8 cellular contexts compared by ENCODE assay signal in the genomic region with DNA sequence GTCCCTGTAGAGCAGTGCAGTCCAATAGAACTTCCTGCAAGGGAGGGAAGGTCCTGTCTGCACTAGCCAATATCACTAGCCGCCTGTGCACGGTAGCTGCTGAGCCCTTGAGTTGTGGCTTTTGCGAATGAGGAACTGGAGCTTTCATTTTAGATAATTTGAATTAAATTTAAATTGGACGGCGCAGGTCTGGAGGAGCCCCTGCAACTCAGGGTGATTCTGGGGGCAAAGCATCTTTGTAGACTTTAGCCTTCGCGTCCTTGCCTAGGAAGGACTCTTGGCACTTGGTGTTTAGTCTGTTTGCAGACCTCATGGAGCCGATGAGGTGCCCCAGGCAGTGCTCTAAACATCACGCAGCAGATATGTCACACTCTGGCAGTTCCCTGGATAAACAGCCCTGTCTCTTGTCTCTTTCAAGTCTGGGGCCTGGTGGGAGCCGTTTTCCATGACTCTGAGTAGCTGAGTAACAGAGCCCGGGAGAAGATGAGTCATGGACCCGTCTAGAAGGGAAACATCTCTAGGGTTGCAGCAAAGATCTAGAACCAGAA.
A peak's percentile ranks its signal among the peaks of the same experiment; 100 is the strongest.
DNase-seq lines count a peak whose midpoint lies in the region; ATAC-seq and TF ChIP-seq lines count a peak whose summit lies in the region.

No MANE protein-coding gene starts in this region.

- H3K9me3 ChIP-seq in PC-3 (ENCODE audit: low read length): no peaks in the 10 kb centered on the region
- no peaks in the 10 kb centered on the region for H3K9me3 ChIP-seq in fibroblast of lung (ENCODE audit: control insufficient read depth, insufficient read depth, low read depth, low read length)
- H3K9me3 ChIP-seq in spleen: no peaks in the 10 kb centered on the region

- peak; percentile 42 for DNase-seq in stimulated activated CD4-positive, alpha-beta T cell treated with anti-CD3 and anti-CD28 coated beads, Interleukin-1b, Interleukin-23, amount 100 ng/mL, for 48 hours
- DNase-seq in stimulated activated CD4-positive, alpha-beta T cell treated with anti-CD3 and anti-CD28 coated beads, Interleukin-12 subunit alpha, Interleukin-12 subunit beta, amount 100 ng/mL, for 4 hours: no peak
- DNase-seq in PC-3: peak; percentile 68
- DNase-seq in fibroblast of lung (ENCODE audit: low read depth in 2 of 2): peak; percentile 52 to 87
- DNase-seq in spleen: peak; percentile 82
- no peak for DNase-seq in NCI-H187 treated with DMSO at 0.1 percent for 48 hours (lab: John Stamatoyannopoulos, UW)
- DNase-seq in NCI-H2171 treated with DMSO at 0.1 percent for 48 hours (lab: John Stamatoyannopoulos, UW): no peak

- H3K4me1 ChIP-seq in PC-3 (ENCODE audit: insufficient read depth, low read length) (0 out of 2 replicates have a peak, but pooled peaks cover 8% of the 10 kb centered on the region), fibroblast of lung (ENCODE audit: control insufficient read depth, extremely low read depth, insufficient read depth, low read length) (no peaks in the 10 kb centered on the region), spleen (peaks cover 13 to 40% (median 26%) of the 10 kb centered on the region in 6 donors)

- WGBS in spleen, 5 donors: 42 to 59% (median 54%) methylated on average over 12 of the region's 12 CpGs

- H3K9ac ChIP-seq in PC-3 (ENCODE audit: low read length): no peak overlapping the region
- H3K9ac ChIP-seq in fibroblast of lung (ENCODE audit: insufficient read depth, low read length): no peak overlapping the region

- ATAC-seq in HG02938 (IDR thresholded peaks at IDR 0.05; ENCODE audit: unreplicated experiment): peak; percentile 77
- peak; percentile 76 for ATAC-seq in PC-3

- no peak overlapping the region for H3K4me2 ChIP-seq in PC-3 (ENCODE audit: low read length)
- H3K4me2 ChIP-seq in fibroblast of lung (ENCODE audit: extremely low read depth, insufficient read depth, low read length): peak overlapping the region; percentile 2

- H3K9me2 ChIP-seq in PC-3 (replicated peaks; ENCODE audit: low read length): no peaks in the 10 kb centered on the region

- H2AFZ ChIP-seq in PC-3 (ENCODE audit: low read length) (no peak overlapping the region), fibroblast of lung (ENCODE audit: low read length) (no peak overlapping the region)

- CTCF ChIA-PET in PC-3 (lab: Charles Lee): no interaction called here

- TF ChIP-seq CTCF in PC-3 (conservative IDR thresholded peaks at IDR 0.05; ENCODE audit: low read depth, low read length): no peak
- no peak for TF ChIP-seq CTCF in fibroblast of lung (conservative IDR thresholded peaks at IDR 0.05 in 1 of 2, IDR thresholded peaks at IDR 0.05 in 1 of 2; ENCODE audit: low read depth in 1 of 2, low read length in 2 of 2)
- TF ChIP-seq CTCF in spleen (IDR thresholded peaks at IDR 0.05 in 8 of 11, conservative IDR thresholded peaks at IDR 0.05 in 3 of 11): no peak

- BruUV-seq in PC-3 (replicated peaks; lab: Mats Ljungman, UMichigan): no TSS peak

- no peak overlapping the region for H3K4me3 ChIP-seq in PC-3 (ENCODE audit: low read length)
- H3K4me3 ChIP-seq in fibroblast of lung (replicated peaks in 1 of 4; ENCODE audit: control extremely low read depth in 1 of 4, insufficient read depth in 1 of 4, low read depth in 3 of 4, low read length in 4 of 4): no peak overlapping the region
- peak overlapping the region in 1 of 8 donors; percentile 52 for H3K4me3 ChIP-seq in spleen

- H3K27ac ChIP-seq in PC-3 (ENCODE audit: low read length): peak overlapping the region; percentile 2; the same call in 1 of the 2 replicates
- H3K27ac ChIP-seq in fibroblast of lung (ENCODE audit: insufficient read depth, low read length): no peak overlapping the region
- H3K27ac ChIP-seq in spleen: peak overlapping the region in 6 of 8 donors; percentile 35 to 59 (median 46)

- H3K79me2 ChIP-seq in PC-3 (ENCODE audit: low read length) (no peaks in the 10 kb centered on the region), fibroblast of lung (ENCODE audit: control insufficient read depth, insufficient read depth, low read length) (no peaks in the 10 kb centered on the region)

- no peaks in the 10 kb centered on the region for H3F3A ChIP-seq in PC-3 (ENCODE audit: low read length, unreplicated experiment)

- POLR2A ChIA-PET in PC-3 (lab: Charles Lee; ENCODE audit: unreplicated experiment): no interaction called here

- H3K27me3 ChIP-seq in PC-3 (ENCODE audit: low read length) (no peaks in the 10 kb centered on the region), fibroblast of lung (ENCODE audit: control insufficient read depth, insufficient read depth, low read length) (no peaks in the 10 kb centered on the region), spleen (replicated peaks in 1 of 7) (no peaks in the 10 kb centered on the region)

- H3K36me3 ChIP-seq in PC-3 (ENCODE audit: low read depth, low read length) (no peaks in the 10 kb centered on the region), fibroblast of lung (ENCODE audit: control insufficient read depth, insufficient read depth, low read length) (no peaks in the 10 kb centered on the region), spleen (peaks cover 0 to 45% (median 0%) of the 10 kb centered on the region in 6 donors)

- no peak for TF ChIP-seq POLR2A in spleen (IDR thresholded peaks at IDR 0.05)

- H4K20me1 ChIP-seq in PC-3 (ENCODE audit: low read length) (no peaks in the 10 kb centered on the region), fibroblast of lung (ENCODE audit: control insufficient read depth, extremely low read depth, insufficient read depth, low read length) (no peaks in the 10 kb centered on the region)

- intact Hi-C loops in PC-3 (cut with micrococcal nuclease): no loop called here
- intact Hi-C loops in spleen (cut with DNase I; ENCODE audit: low total_unique reads): no loop called here

Comparison
In these comparisons a context has a peak if more than half of its experiments do, and no peak if none do; other contexts are left out.
1. DNase-seq: peak in stimulated activated CD4-positive, alpha-beta T cell treated with anti-CD3 and anti-CD28 coated beads, Interleukin-1b, Interleukin-23, amount 100 ng/mL, for 48 hours (single experiment), PC-3 (single experiment), fibroblast of lung (2 of 2) and spleen (single experiment); none in stimulated activated CD4-positive, alpha-beta T cell treated with anti-CD3 and anti-CD28 coated beads, Interleukin-12 subunit alpha, Interleukin-12 subunit beta, amount 100 ng/mL, for 4 hours (single experiment), NCI-H187 treated with DMSO at 0.1 percent for 48 hours (single experiment) and NCI-H2171 treated with DMSO at 0.1 percent for 48 hours (single experiment).